In the genomic region with DNA sequence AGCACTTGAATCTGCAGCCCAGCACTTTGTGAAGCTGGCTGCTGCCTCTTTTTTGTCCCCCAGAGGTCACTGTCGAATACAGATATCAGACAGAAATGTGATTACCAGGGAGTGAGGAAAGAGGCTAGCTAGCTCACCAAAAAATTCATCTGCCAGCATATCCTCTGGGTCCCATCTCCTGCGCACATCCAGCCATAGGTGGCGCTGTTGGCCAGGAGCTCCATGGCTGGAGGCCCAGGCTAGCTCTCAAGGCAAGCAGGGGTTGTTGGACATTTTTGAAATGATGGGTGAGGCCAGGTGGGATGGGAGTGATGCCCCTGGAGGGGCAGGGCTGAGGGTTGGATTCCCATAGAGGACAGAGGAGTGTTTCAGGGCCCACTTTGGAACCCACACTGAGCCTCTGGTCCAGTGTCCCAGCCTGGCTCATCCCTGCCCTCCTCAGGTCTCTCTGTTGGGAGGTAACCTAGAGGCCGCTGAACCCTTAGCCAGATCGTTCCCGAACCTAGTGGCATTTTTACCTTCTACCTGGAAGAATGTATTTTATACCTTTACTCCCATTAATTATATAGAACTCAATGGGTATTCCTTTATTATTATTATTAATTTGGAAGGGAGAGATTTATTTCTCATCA, we compare ENCODE assay signal across 8 cellular contexts. TPM values are rescaled to one million over a fixed set of nuclear protein-coding genes. Genes with fewer than 3 reads are reported as not detected.
DNase-seq lines count a peak whose midpoint lies in the region; ATAC-seq and TF ChIP-seq lines count a peak whose summit lies in the region.

No MANE protein-coding gene starts in this region.

- H3K9me3 ChIP-seq in colonic mucosa = no peaks in the 10 kb centered on the region
- no peaks in the 10 kb centered on the region for H3K9me3 ChIP-seq in right lobe of liver

- no peak overlapping the region for H3K9ac ChIP-seq in colonic mucosa (ENCODE audit: low read depth in 2 of 2, low read length in 2 of 2)

- H3K36me3 ChIP-seq in colonic mucosa = no peaks in the 10 kb centered on the region
- no peaks in the 10 kb centered on the region for H3K36me3 ChIP-seq in right lobe of liver

- no peak overlapping the region for H3K4me3 ChIP-seq in colonic mucosa
- no peak overlapping the region for H3K4me3 ChIP-seq in right lobe of liver

- TF ChIP-seq CTCF in colonic mucosa (IDR thresholded peaks at IDR 0.05) = peak; percentile 84
- TF ChIP-seq CTCF in right lobe of liver (IDR thresholded peaks at IDR 0.05) = peak; percentile 78 to 91 (median 88)

- H3K36me3 Mint-ChIP-seq in activated CD4-positive, alpha-beta T cell treated with anti-CD3 and anti-CD28 coated beads, Interleukin-2, amount 10 ng/mL, durations not matched to agents 24 days and 14 days (ENCODE audit: low read depth) = peaks cover 5% of the 10 kb centered on the region

- no peak overlapping the region for H3K27ac Mint-ChIP-seq in activated CD4-positive, alpha-beta T cell treated with anti-CD3 and anti-CD28 coated beads, Interleukin-2, amount 10 ng/mL, durations not matched to agents 24 days and 14 days

- 16% methylated on average over 6 of the region's 6 CpGs for WGBS in right lobe of liver (ENCODE audit: insufficient coverage, low coverage, low lambda C conversion rate, missing lambda C conversion rate)

- ATAC-seq in HG03066 (IDR thresholded peaks at IDR 0.05; ENCODE audit: low read depth, unreplicated experiment) (peak; percentile 63), right lobe of liver (peak; percentile 91 to 96 (median 94)), HG02840 (IDR thresholded peaks at IDR 0.05; ENCODE audit: low FRiP score, unreplicated experiment) (no peak)

- no peaks in the 10 kb centered on the region for H3K9me3 Mint-ChIP-seq in activated CD4-positive, alpha-beta T cell treated with anti-CD3 and anti-CD28 coated beads, Interleukin-2, amount 10 ng/mL, durations not matched to agents 24 days and 14 days

- intact Hi-C loops in activated CD4-positive, alpha-beta T cell treated with anti-CD3 and anti-CD28 coated beads, Interleukin-2, amount 10 ng/mL, durations not matched to agents 24 days and 14 days (cut with micrococcal nuclease) = loop anchor here (1.0 kb wide), 1 partner anchor 178 kb away; no protein-coding TSS in a partner anchor
- intact Hi-C loops in colonic mucosa (cut with DNase I) = loop anchor here (5.0 kb wide), 1 partner anchor 179 kb away; a partner anchor contains a TSS
- intact Hi-C loops in right lobe of liver (cut with DNase I) = loop anchor here in 1 of 2 donors (5.0 kb wide), 1 partner anchor 174 kb away; a partner anchor contains a TSS

- H3K4me3 Mint-ChIP-seq in activated CD4-positive, alpha-beta T cell treated with anti-CD3 and anti-CD28 coated beads, Interleukin-2, amount 10 ng/mL, durations not matched to agents 24 days and 14 days = no peak overlapping the region

- no peaks in the 10 kb centered on the region for H3K4me1 Mint-ChIP-seq in activated CD4-positive, alpha-beta T cell treated with anti-CD3 and anti-CD28 coated beads, Interleukin-2, amount 10 ng/mL, durations not matched to agents 24 days and 14 days

- DNase-seq in EH (ENCODE audit: low read depth) (peak; percentile 81), NCI-H526 treated with DMSO at 0.1 percent for 48 hours (lab: John Stamatoyannopoulos, UW) (peak; percentile 53), colonic mucosa (peak; percentile 69), right lobe of liver (peak; percentile 70 to 76 (median 73))
- peak; percentile 93 for DNase-seq in activated CD4-positive, alpha-beta T cell treated with anti-CD3 and anti-CD28 coated beads, Interleukin-2, amount 10 ng/mL, durations not matched to agents 24 days and 14 days
- peak; percentile 19 for DNase-seq in stimulated activated CD8-positive, alpha-beta memory T cell treated with anti-CD3 and anti-CD28 coated beads, Interleukin-12 subunit alpha, Interleukin-12 subunit beta, amount 100 ng/mL, for 1 hour (ENCODE audit: low read depth)

- TF ChIP-seq POLR2A in right lobe of liver (IDR thresholded peaks at IDR 0.05) = no peak

- H3K27me3 ChIP-seq in colonic mucosa = no peaks in the 10 kb centered on the region
- no peaks in the 10 kb centered on the region for H3K27me3 ChIP-seq in right lobe of liver

- H3K27me3 Mint-ChIP-seq in activated CD4-positive, alpha-beta T cell treated with anti-CD3 and anti-CD28 coated beads, Interleukin-2, amount 10 ng/mL, durations not matched to agents 24 days and 14 days = no peaks in the 10 kb centered on the region

- H3K27ac ChIP-seq in colonic mucosa = no peak overlapping the region
- no peak overlapping the region for H3K27ac ChIP-seq in right lobe of liver

- no peaks in the 10 kb centered on the region for H3K4me1 ChIP-seq in colonic mucosa
- no peaks in the 10 kb centered on the region for H3K4me1 ChIP-seq in right lobe of liver

RNA-seq across cellular contexts. Expression of a gene that starts 14.8 kb away (rescaled TPM):
- total RNA-seq in activated CD4-positive, alpha-beta T cell treated with anti-CD3 and anti-CD28 coated beads, Interleukin-2, amount 10 ng/mL, durations not matched to agents 24 days and 14 days = 5.4 and 6.4 TPM in 2 replicates
- total RNA-seq in colonic mucosa (10 to 100 TPM; 19.2 to 19.4 TPM), right lobe of liver (1 to 10 TPM; 2.2 to 4.3 (median 3.5) TPM)

RNA-seq across cellular contexts. Expression of a gene that starts 14.8 kb away (rescaled TPM):
- total RNA-seq in activated CD4-positive, alpha-beta T cell treated with anti-CD3 and anti-CD28 coated beads, Interleukin-2, amount 10 ng/mL, durations not matched to agents 24 days and 14 days = 32.2 and 33.8 TPM in 2 replicates
- 10 to 100 TPM; 23.3 to 33.9 TPM for total RNA-seq in colonic mucosa
- 10 to 100 TPM in 4 of 6 experiments, 1 to 10 TPM in 2; 8.4 to 15.5 (median 13.2) TPM for total RNA-seq in right lobe of liver

Comparison
In these comparisons a context has a peak if more than half of its experiments do, and no peak if none do; other contexts are left out.
1. DNase-seq: peak in every context shown above with its lines; median percentile 93 in activated CD4-positive, alpha-beta T cell treated with anti-CD3 and anti-CD28 coated beads, Interleukin-2, amount 10 ng/mL, durations not matched to agents 24 days and 14 days; 81 in EH; 73 in right lobe of liver; 69 in colonic mucosa; 53 in NCI-H526 treated with DMSO at 0.1 percent for 48 hours; 19 in stimulated activated CD8-positive, alpha-beta memory T cell treated with anti-CD3 and anti-CD28 coated beads, Interleukin-12 subunit alpha, Interleukin-12 subunit beta, amount 100 ng/mL, for 1 hour.